17 cellular contexts compared by ENCODE assay signal in genomic region chr1:106926748-106927582, GRCh38.
DNase-seq lines count a peak whose midpoint lies in the region; ATAC-seq and TF ChIP-seq lines count a peak whose summit lies in the region.
"Had no signal": no experiment of that assay in that cellular context is flagged by ENCODE, and none has a peak within 500 bp of the region (broad histone marks: within the 10 kb centered on the region; RNA-seq: fewer than 3 reads in every experiment).

No MANE protein-coding gene starts in this region.

- DNase-seq in AG10803 (ENCODE audit: low read depth) (peak; percentile 3), MV-4-11 (lab: John Stamatoyannopoulos, UW) (peak; percentile 40), astrocyte of the hippocampus (ENCODE audit: low read depth, low spot score) (peak; percentile 6), fibroblast of pulmonary artery (ENCODE audit: low read depth) (peak; percentile 6), HT-29 (ENCODE audit: low spot score) (no peak), ureter (ENCODE audit: low spot score) (no peak), COLO668 (lab: John Stamatoyannopoulos, UW; ENCODE audit: unreplicated experiment) (no peak)
- DNase-seq: ACHN; activated CD4-positive, CD25-positive, alpha-beta regulatory T cell; activated CD8-positive, alpha-beta memory T cell treated with anti-CD3 and anti-CD28 coated beads for 24 hours; activated T-cell treated with anti-CD3 and anti-CD28 coated beads, Interleukin-2, amount 50 U/mL, for 72 hours; DMS153; head of caudate nucleus; left ventricle myocardium inferior; NCI-H1417; NCI-H2171 treated with DMSO at 0.1 percent for 48 hours had no signal

- H3K4me3 ChIP-seq in AG10803 (ENCODE audit: low read length) (no peak overlapping the region), fibroblast of pulmonary artery (replicated peaks; ENCODE audit: low read depth, low read length) (no peak overlapping the region)
- H3K4me3 ChIP-seq: left ventricle myocardium inferior had no signal

- no peak for ATAC-seq in GM19397 (IDR thresholded peaks at IDR 0.05; ENCODE audit: unreplicated experiment)
- ATAC-seq: activated T-cell treated with anti-CD3 and anti-CD28 coated beads, Interleukin-2, amount 50 U/mL, for 72 hours had no signal

- TF ChIP-seq CTCF in AG10803 (conservative IDR thresholded peaks at IDR 0.05; ENCODE audit: low read length) = no peak
- TF ChIP-seq CTCF in fibroblast of pulmonary artery (IDR thresholded peaks at IDR 0.05; ENCODE audit: low read length, missing control alignments) = no peak

Comparison
In these comparisons a context has a peak if more than half of its experiments do, and no peak if none do; other contexts are left out.
1. DNase-seq: peak in AG10803 (single experiment), MV-4-11 (single experiment), astrocyte of the hippocampus (single experiment) and fibroblast of pulmonary artery (single experiment); none in HT-29 (single experiment), ureter (single experiment) and COLO668 (single experiment).